Comparison of ENCODE assay signal across 14 cellular contexts in the genomic region with DNA sequence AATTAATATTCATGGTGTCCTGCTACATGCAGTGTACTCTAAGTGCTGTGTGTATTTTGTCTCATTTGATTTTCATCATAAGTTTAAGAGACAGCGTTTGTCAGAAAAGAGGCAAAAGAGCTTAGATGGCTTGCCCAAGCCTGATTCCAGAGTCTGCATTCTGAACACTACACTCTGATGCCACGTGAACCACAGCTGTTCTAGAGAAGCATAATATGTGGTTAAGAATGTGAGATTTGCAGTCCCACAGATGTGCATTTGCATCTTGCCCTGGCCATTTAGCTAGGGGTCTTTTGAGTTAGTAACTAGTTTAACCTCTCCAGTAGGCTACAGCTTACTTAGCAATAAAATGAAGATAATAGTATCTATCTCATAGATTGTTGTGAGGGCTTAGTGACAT. TPM values are rescaled to one million over a fixed set of nuclear protein-coding genes. Genes with fewer than 3 reads are reported as not detected.
DNase-seq lines count a peak whose midpoint lies in the region; ATAC-seq, FAIRE-seq and TF ChIP-seq lines count a peak whose summit lies in the region.
"Had no signal": no experiment of that assay in that cellular context is flagged by ENCODE, and none has a peak within 500 bp of the region (broad histone marks: within the 10 kb centered on the region; RNA-seq: fewer than 3 reads in every experiment).

No MANE protein-coding gene starts in this region.

- no peaks in the 10 kb centered on the region for H3K9me1 ChIP-seq in K562 (ENCODE audit: control insufficient read depth, insufficient read depth, low read length)

- no peaks in the 10 kb centered on the region for H3K27me3 ChIP-seq in K562 (ENCODE audit: control insufficient read depth in 2 of 2, insufficient read depth in 2 of 2, low read length in 2 of 2)
- H3K27me3 ChIP-seq: adrenal gland, BLaER1, thyroid gland had no signal

- H3K9ac ChIP-seq in K562 (ENCODE audit: insufficient read depth in 1 of 2, low read depth in 2 of 2, low read length in 2 of 2), result no peak overlapping the region
- H3K9ac ChIP-seq: BLaER1 had no signal

- TF ChIP-seq CTCF in K562 (IDR thresholded peaks at IDR 0.05 in 2 of 3, conservative IDR thresholded peaks at IDR 0.05 in 1 of 3; ENCODE audit: insufficient read depth in 2 of 3, low read depth in 1 of 3, low read length in 3 of 3), result no peak

- no peaks in the 10 kb centered on the region for H3K9me3 ChIP-seq in K562 (replicated peaks; ENCODE audit: control insufficient read depth, insufficient read depth, low read depth, low read length)
- H3K9me3 ChIP-seq: adrenal gland, BLaER1, thyroid gland had no signal

- no peaks in the 10 kb centered on the region for H4K20me1 ChIP-seq in K562 (replicated peaks; ENCODE audit: control insufficient read depth, insufficient read depth, low read length)
- H4K20me1 ChIP-seq: BLaER1 had no signal

- no peak for TF ChIP-seq RAD21 in K562 (CRISPR knock-in tag; conservative IDR thresholded peaks at IDR 0.05 in 1 of 2, IDR thresholded peaks at IDR 0.05 in 1 of 2)

- no peaks in the 10 kb centered on the region for H3K36me3 ChIP-seq in K562 (ENCODE audit: control insufficient read depth, insufficient read depth, low read length)
- H3K36me3 ChIP-seq: adrenal gland, BLaER1, thyroid gland had no signal

- WGBS in K562 (ENCODE audit: insufficient coverage, low coverage, missing lambda C conversion rate), result 52% methylated on average over 2 of the region's 2 CpGs

- no peak for FAIRE-seq in K562 (lab: Jason Lieb, UNC)

- H3K27ac ChIP-seq in K562 (ENCODE audit: extremely low read depth, low read depth, low read length), result no peak overlapping the region
- H3K27ac ChIP-seq: BLaER1, thyroid gland had no signal

- DNase-seq in GM03348 (ENCODE audit: low spot score) (peak; percentile 53), K562 (ENCODE audit: extremely low read depth in 1 of 4, low spot score in 3 of 4) (no peak), KBM-7 (no peak), HUDEP-2 (lab: John Stamatoyannopoulos, UW; ENCODE audit: unreplicated experiment in 76 of 76) (no peak), SK-N-DZ (ENCODE audit: low spot score) (no peak)
- no peak for DNase-seq in stimulated activated CD4-positive, alpha-beta T cell treated with anti-CD3 and anti-CD28 coated beads, Interleukin-2, amount 100 ng/mL, for 48 hours
- DNase-seq: activated CD8-positive, alpha-beta memory T cell treated with anti-CD3 and anti-CD28 coated beads for 24 hours; adrenal gland; hypothalamus; NCI-H748 treated with DMSO at 0.1 percent for 48 hours; thyroid gland had no signal

- ATAC-seq in GM21390 (IDR thresholded peaks at IDR 0.05; ENCODE audit: unreplicated experiment), result peak; percentile 75
- ATAC-seq in HG03280 (IDR thresholded peaks at IDR 0.05; ENCODE audit: unreplicated experiment), result peak; percentile 77
- ATAC-seq in K562, result no peak

- POLR2A ChIA-PET in K562 (lab: Yijun Ruan, JAX), result interaction anchor here (1.3 to 1.8 kb wide), 2 partner anchors 9 to 10 kb away, joined by 5 to 7 read pairs; a partner anchor contains a TSS

- in situ Hi-C loops in K562 (cut with MboI) (no loop called here), KBM-7 (cut with MboI; ENCODE audit: low pct_unique_long_range_greater_than_20kb, low sequenced_read_pairs) (no loop called here)

- no peak for TF ChIP-seq EP300 in K562 (IDR thresholded peaks at IDR 0.05; ENCODE audit: low read length)

- peak overlapping the region; percentile 78 for H2AFZ ChIP-seq in K562 (ENCODE audit: low read depth, low read length)

- BruUV-seq in K562 (replicated peaks; lab: Mats Ljungman, UMichigan), result no TSS peak

- H3K4me2 ChIP-seq in K562 (ENCODE audit: insufficient read depth, low read length), result no peak overlapping the region

- CTCF ChIA-PET in K562 (lab: Yijun Ruan, JAX; ENCODE audit: low intra/inter-chr PET ratio), result no interaction called here

- no peak for TF ChIP-seq POLR2A in K562 (conservative IDR thresholded peaks at IDR 0.05)

- H3K4me3 ChIP-seq in K562, result no peak overlapping the region
- H3K4me3 ChIP-seq: adrenal gland, BLaER1, thyroid gland had no signal

- intact Hi-C loops in K562 (cut with micrococcal nuclease), result no loop called here

- no peaks in the 10 kb centered on the region for H3K79me2 ChIP-seq in K562 (ENCODE audit: control insufficient read depth, insufficient read depth, low read length)

- H3K4me1 ChIP-seq in K562 (replicated peaks in 1 of 2; ENCODE audit: control insufficient read depth in 2 of 2, insufficient read depth in 2 of 2, low read length in 2 of 2), result peaks cover 3 to 9% of the 10 kb centered on the region in 2 experiments; a peak in 2 of 5 replicates

TF ChIP-seq in K562, 482 proteins besides CTCF, POLR2A, EP300 and RAD21:
- TF ChIP-seq, protein P1, sequence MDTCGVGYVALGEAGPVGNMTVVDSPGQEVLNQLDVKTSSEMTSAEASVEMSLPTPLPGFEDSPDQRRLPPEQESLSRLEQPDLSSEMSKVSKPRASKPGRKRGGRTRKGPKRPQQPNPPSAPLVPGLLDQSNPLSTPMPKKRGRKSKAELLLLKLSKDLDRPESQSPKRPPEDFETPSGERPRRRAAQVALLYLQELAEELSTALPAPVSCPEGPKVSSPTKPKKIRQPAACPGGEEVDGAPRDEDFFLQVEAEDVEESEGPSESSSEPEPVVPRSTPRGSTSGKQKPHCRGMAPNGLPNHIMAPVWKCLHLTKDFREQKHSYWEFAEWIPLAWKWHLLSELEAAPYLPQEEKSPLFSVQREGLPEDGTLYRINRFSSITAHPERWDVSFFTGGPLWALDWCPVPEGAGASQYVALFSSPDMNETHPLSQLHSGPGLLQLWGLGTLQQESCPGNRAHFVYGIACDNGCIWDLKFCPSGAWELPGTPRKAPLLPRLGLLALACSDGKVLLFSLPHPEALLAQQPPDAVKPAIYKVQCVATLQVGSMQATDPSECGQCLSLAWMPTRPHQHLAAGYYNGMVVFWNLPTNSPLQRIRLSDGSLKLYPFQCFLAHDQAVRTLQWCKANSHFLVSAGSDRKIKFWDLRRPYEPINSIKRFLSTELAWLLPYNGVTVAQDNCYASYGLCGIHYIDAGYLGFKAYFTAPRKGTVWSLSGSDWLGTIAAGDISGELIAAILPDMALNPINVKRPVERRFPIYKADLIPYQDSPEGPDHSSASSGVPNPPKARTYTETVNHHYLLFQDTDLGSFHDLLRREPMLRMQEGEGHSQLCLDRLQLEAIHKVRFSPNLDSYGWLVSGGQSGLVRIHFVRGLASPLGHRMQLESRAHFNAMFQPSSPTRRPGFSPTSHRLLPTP (IDR thresholded peaks at IDR 0.05; ENCODE audit: borderline replicate concordance, extremely low read depth, insufficient read length), result no peak
- TF ChIP-seq TFAM (CRISPR knock-in tag; conservative IDR thresholded peaks at IDR 0.05), result no peak
- no peak for TF ChIP-seq ZNF133 (CRISPR knock-in tag; IDR thresholded peaks at IDR 0.05)
- TF ChIP-seq, protein P2, sequence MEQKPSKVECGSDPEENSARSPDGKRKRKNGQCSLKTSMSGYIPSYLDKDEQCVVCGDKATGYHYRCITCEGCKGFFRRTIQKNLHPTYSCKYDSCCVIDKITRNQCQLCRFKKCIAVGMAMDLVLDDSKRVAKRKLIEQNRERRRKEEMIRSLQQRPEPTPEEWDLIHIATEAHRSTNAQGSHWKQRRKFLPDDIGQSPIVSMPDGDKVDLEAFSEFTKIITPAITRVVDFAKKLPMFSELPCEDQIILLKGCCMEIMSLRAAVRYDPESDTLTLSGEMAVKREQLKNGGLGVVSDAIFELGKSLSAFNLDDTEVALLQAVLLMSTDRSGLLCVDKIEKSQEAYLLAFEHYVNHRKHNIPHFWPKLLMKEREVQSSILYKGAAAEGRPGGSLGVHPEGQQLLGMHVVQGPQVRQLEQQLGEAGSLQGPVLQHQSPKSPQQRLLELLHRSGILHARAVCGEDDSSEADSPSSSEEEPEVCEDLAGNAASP (IDR thresholded peaks at IDR 0.05), result no peak
- TF ChIP-seq IFI16 (CRISPR knock-in tag; IDR thresholded peaks at IDR 0.05), result no peak
- TF ChIP-seq ZNF184 (CRISPR knock-in tag; IDR thresholded peaks at IDR 0.05), result no peak

RNA-seq across cellular contexts. Expression of a gene that starts 9.2 kb away (rescaled TPM):
- total RNA-seq in K562 (2011; cell fraction: chromatin; rRNA removed; ENCODE audit: low replicate concordance), result 90.8 and 102 TPM in 2 replicates
- 107 and 116 TPM in 2 replicates for total RNA-seq in K562 (2011; cell fraction: nucleolus; rRNA removed)
- 70.0 and 72.2 TPM in 2 replicates for total RNA-seq in K562 (2011; cell fraction: nucleoplasm; rRNA removed)
- total RNA-seq in K562 (2014; rRNA removed) (124 and 128 TPM in 2 replicates), K562 (2014; rRNA removed; fragmentation: Illumina TruSeq; extraction: Trizol) (47.2 and 53.9 TPM in 2 replicates), K562 (2015; rRNA removed; fragmentation: Illumina TruSeq; extraction: Trizol) (35.6 and 36.3 TPM in 2 replicates), K562 (2021) (131 and 156 TPM in 2 replicates)
- polyA plus RNA-seq in K562 (2011; rRNA removed) (62.1 and 67.7 TPM in 2 replicates), K562 (2014; fragmentation: Illumina TruSeq; extraction: Trizol) (70.7 and 71.9 TPM in 2 replicates), K562 (2014; fragmentation: Nextera tagmentation; extraction: Ambion mirVana) (10 to 100 TPM; 21.3 to 22.4 TPM), K562 (2014; rRNA removed) (118 and 142 TPM in 2 replicates)
- polyA plus RNA-seq in K562 (2011; cell fraction: cytosol; rRNA removed), result 70.5 and 81.1 TPM in 2 replicates
- polyA plus RNA-seq in K562 (2011; cell fraction: nucleus; rRNA removed), result 121 and 179 TPM in 2 replicates
- polyA plus RNA-seq in K562 (2012), result 105 and 115 TPM in 2 replicates
- 20.1 and 28.5 TPM in 2 replicates for polyA minus RNA-seq in K562 (2011; rRNA and poly(A)+ RNA removed)
- polyA minus RNA-seq in K562 (2011; cell fraction: cytosol; rRNA and poly(A)+ RNA removed), result 39.4 and 64.1 TPM in 2 replicates
- polyA minus RNA-seq in K562 (2011; cell fraction: nucleus; rRNA and poly(A)+ RNA removed), result 113 and 146 TPM in 2 replicates
- polyA plus RNA-seq in SK-N-DZ (2014; cell fraction: cytosol; rRNA removed), result 21.2 and 29.5 TPM in 2 replicates
- 57.2 and 60.1 TPM in 2 replicates for polyA plus RNA-seq in SK-N-DZ (2014; cell fraction: nucleus; rRNA removed)
